ENCODE assay signal across 27 cellular contexts in genomic region chr10:23528419-23528818, GRCh38.
"Had no signal": no experiment of that assay in that cellular context is flagged by ENCODE, and none has a peak within 500 bp of the region (broad histone marks: within the 10 kb centered on the region; RNA-seq: fewer than 3 reads in every experiment).

No MANE protein-coding gene starts in this region.

- H3K9me3 Mint-ChIP-seq: activated CD4-positive, alpha-beta memory T cell treated with anti-CD3 and anti-CD28 coated beads, Interleukin-2, amount 10 ng/mL, durations not matched to agents 7 days and 5 days; activated CD4-positive, alpha-beta T cell treated with anti-CD3 and anti-CD28 coated beads, Interleukin-2, amount 10 ng/mL, durations not matched to agents 24 days and 14 days; activated naive CD8-positive, alpha-beta T cell treated with anti-CD3 and anti-CD28 coated beads, Interleukin-2, amount 10 ng/mL, durations not matched to agents 7 days and 5 days; activated T-cell treated with anti-CD3 and anti-CD28 coated beads, Interleukin-2, amount 50 U/mL, for 4 hours; activated T-helper 17 cell treated with anti-CD3 and anti-CD28 coated beads, Interleukin-2, amount 50 U/mL, for 72 hours; central memory CD8-positive, alpha-beta T cell; effector memory CD8-positive, alpha-beta T cell had no signal

- DNase-seq: activated CD4-positive, alpha-beta memory T cell treated with anti-CD3 and anti-CD28 coated beads, Interleukin-2, amount 10 ng/mL, durations not matched to agents 7 days and 5 days; activated CD4-positive, alpha-beta T cell treated with anti-CD3 and anti-CD28 coated beads, Interleukin-2, amount 50 U/mL, for 4 hours; activated CD4-positive, CD25-positive, alpha-beta regulatory T cell; activated CD8-positive, alpha-beta memory T cell treated with anti-CD3 and anti-CD28 coated beads, Interleukin-2, amount 50 U/mL, for 48 hours; activated effector memory CD4-positive, alpha-beta T cell treated with Interleukin-2 at 50 U/mL for 16 hours; activated gamma-delta T cell treated with Interleukin-2 at 50 U/mL for 16 hours; activated naive CD4-positive, alpha-beta T cell treated with anti-CD3 and anti-CD28 coated beads, Interleukin-2, amount 50 U/mL, for 16 hours; activated naive CD4-positive, alpha-beta T cell treated with Interleukin-2 at 50 U/mL for 16 hours; activated naive CD8-positive, alpha-beta T cell treated with anti-CD3 and anti-CD28 coated beads, Interleukin-2, amount 10 ng/mL, durations not matched to agents 7 days and 5 days; activated T-cell treated with anti-CD3 and anti-CD28 coated beads for 4 hours; activated T-cell treated with anti-CD3 and anti-CD28 coated beads, Interleukin-2, amount 50 U/mL, for 4 hours; amniotic stem cell; anterior cingulate cortex; brain microvascular endothelial cell; cortex of kidney; dermis blood vessel endothelial cell; effector CD4-positive, alpha-beta T cell; effector memory CD8-positive, alpha-beta T cell; erythroblast; foreskin keratinocyte; gastrocnemius medialis; glutamatergic neuron; heart left ventricle; T-helper 2 cell had no signal

- H3K27me3 Mint-ChIP-seq: activated CD4-positive, alpha-beta T cell treated with anti-CD3 and anti-CD28 coated beads, Interleukin-2, amount 10 ng/mL, durations not matched to agents 24 days and 14 days; activated naive CD8-positive, alpha-beta T cell treated with anti-CD3 and anti-CD28 coated beads, Interleukin-2, amount 10 ng/mL, durations not matched to agents 7 days and 5 days had no signal

- H3K4me1 Mint-ChIP-seq: activated CD4-positive, alpha-beta memory T cell treated with anti-CD3 and anti-CD28 coated beads, Interleukin-2, amount 10 ng/mL, durations not matched to agents 7 days and 5 days; activated T-helper 17 cell treated with anti-CD3 and anti-CD28 coated beads, Interleukin-2, amount 50 U/mL, for 72 hours; central memory CD8-positive, alpha-beta T cell had no signal

- ATAC-seq: activated T-helper 17 cell treated with anti-CD3 and anti-CD28 coated beads, Interleukin-2, amount 50 U/mL, for 72 hours; effector memory CD8-positive, alpha-beta T cell; foreskin keratinocyte; gastrocnemius medialis; heart left ventricle had no signal

- H3K27ac Mint-ChIP-seq: activated CD4-positive, alpha-beta memory T cell treated with anti-CD3 and anti-CD28 coated beads, Interleukin-2, amount 10 ng/mL, durations not matched to agents 7 days and 5 days; activated CD4-positive, alpha-beta T cell treated with anti-CD3 and anti-CD28 coated beads, Interleukin-2, amount 10 ng/mL, durations not matched to agents 24 days and 14 days; activated naive CD8-positive, alpha-beta T cell treated with anti-CD3 and anti-CD28 coated beads, Interleukin-2, amount 10 ng/mL, durations not matched to agents 7 days and 5 days; activated T-helper 17 cell treated with anti-CD3 and anti-CD28 coated beads, Interleukin-2, amount 50 U/mL, for 72 hours; effector memory CD8-positive, alpha-beta T cell had no signal

- H3K4me3 Mint-ChIP-seq: activated CD4-positive, alpha-beta memory T cell treated with anti-CD3 and anti-CD28 coated beads, Interleukin-2, amount 10 ng/mL, durations not matched to agents 7 days and 5 days; activated CD4-positive, alpha-beta T cell treated with anti-CD3 and anti-CD28 coated beads, Interleukin-2, amount 10 ng/mL, durations not matched to agents 24 days and 14 days; activated naive CD8-positive, alpha-beta T cell treated with anti-CD3 and anti-CD28 coated beads, Interleukin-2, amount 10 ng/mL, durations not matched to agents 7 days and 5 days; activated T-cell treated with anti-CD3 and anti-CD28 coated beads, Interleukin-2, amount 50 U/mL, for 4 hours; activated T-helper 17 cell treated with anti-CD3 and anti-CD28 coated beads, Interleukin-2, amount 50 U/mL, for 72 hours; central memory CD8-positive, alpha-beta T cell; effector memory CD8-positive, alpha-beta T cell had no signal

- H3K36me3 Mint-ChIP-seq: activated naive CD8-positive, alpha-beta T cell treated with anti-CD3 and anti-CD28 coated beads, Interleukin-2, amount 10 ng/mL, durations not matched to agents 7 days and 5 days had no signal
